8 cellular contexts compared by ENCODE assay signal in genomic region chr16:27329376-27330036, GRCh38. TPM values are rescaled to one million over a fixed set of nuclear protein-coding genes. Genes with fewer than 3 reads are reported as not detected.
DNase-seq lines count a peak whose midpoint lies in the region; ATAC-seq and TF ChIP-seq lines count a peak whose summit lies in the region.
"Not testable (repeated sequence)": the region's sequence is repeated elsewhere in the genome, so short reads cannot be mapped to it uniquely, and the experiment has no call there.

No MANE protein-coding gene starts in this region.

- not testable (repeated sequence) for H3K27me3 Mint-ChIP-seq in HFFc6 (ENCODE audit: insufficient read depth); activated CD4-positive, alpha-beta memory T cell treated with anti-CD3 and anti-CD28 coated beads, Interleukin-2, amount 10 ng/mL, durations not matched to agents 7 days and 5 days; endodermal cell (ENCODE audit: insufficient read depth); immature natural killer cell (ENCODE audit: low read depth in 3 of 3); natural killer cell treated with Interleukin-12 subunit alpha and Interleukin-12 subunit beta and Interleukin-15 and Interleukin-18, amount 100 ng/mL, for 72 hours

- not testable (repeated sequence) for H3K36me3 ChIP-seq in endodermal cell (ENCODE audit: control insufficient read depth, insufficient read depth, low read length); aorta (ENCODE audit: control insufficient read depth in 1 of 2, insufficient read depth in 2 of 2, low read length in 1 of 2)
- H3K36me3 ChIP-seq in spleen = peaks cover 0 to 66% (median 37%) of the 10 kb centered on the region in 6 donors

- H3K4me1 Mint-ChIP-seq in HFFc6 (ENCODE audit: low read depth) (peaks cover 63% of the 10 kb centered on the region), endodermal cell (peaks cover 56% of the 10 kb centered on the region), immature natural killer cell (peaks cover 24 to 50% of the 10 kb centered on the region in 2 donors)
- peaks cover 79% of the 10 kb centered on the region for H3K4me1 Mint-ChIP-seq in activated CD4-positive, alpha-beta memory T cell treated with anti-CD3 and anti-CD28 coated beads, Interleukin-2, amount 10 ng/mL, durations not matched to agents 7 days and 5 days
- H3K4me1 Mint-ChIP-seq in natural killer cell treated with Interleukin-12 subunit alpha and Interleukin-12 subunit beta and Interleukin-15 and Interleukin-18, amount 100 ng/mL, for 72 hours (ENCODE audit: low read depth in 2 of 2) = peaks cover 51 to 55% of the 10 kb centered on the region in 2 donors

- H3K4me3 ChIP-seq in endodermal cell (ENCODE audit: low read length); spleen; aorta (ENCODE audit: low read length in 2 of 2): not testable (repeated sequence)

- intact Hi-C loops in spleen (cut with DNase I; ENCODE audit: low total_unique reads) = not testable (repeated sequence)
- intact Hi-C loops in aorta (cut with DNase I) = loop anchor here (5.0 to 10.0 kb wide), 2 partner anchors 82 to 95 kb away; no protein-coding TSS in a partner anchor

- H3K4me1 ChIP-seq in endodermal cell (ENCODE audit: control insufficient read depth, insufficient read depth, low read length) (peaks cover 14% of the 10 kb centered on the region), spleen (peaks cover 78 to 100% (median 87%) of the 10 kb centered on the region in 6 donors)
- not testable (repeated sequence) for H3K4me1 ChIP-seq in aorta (ENCODE audit: control insufficient read depth in 1 of 2, insufficient read depth in 2 of 2, low read length in 2 of 2)

- POLR2A ChIA-PET in activated CD4-positive, alpha-beta memory T cell treated with anti-CD3 and anti-CD28 coated beads, Interleukin-2, amount 10 ng/mL, durations not matched to agents 7 days and 5 days (lab: Charles Lee) = interaction anchor here (0.6 to 7.3 kb wide), 11 partner anchors 9 to 155 kb away, joined by 3 to 82 read pairs (median 4); no protein-coding TSS in a partner anchor

- H3K36me3 Mint-ChIP-seq in HFFc6 (ENCODE audit: low read depth) (peaks cover 35% of the 10 kb centered on the region), endodermal cell (ENCODE audit: low read depth) (peaks cover 25% of the 10 kb centered on the region), immature natural killer cell (peaks cover 16 to 29% (median 24%) of the 10 kb centered on the region in 3 donors)
- peaks cover 85% of the 10 kb centered on the region for H3K36me3 Mint-ChIP-seq in activated CD4-positive, alpha-beta memory T cell treated with anti-CD3 and anti-CD28 coated beads, Interleukin-2, amount 10 ng/mL, durations not matched to agents 7 days and 5 days (ENCODE audit: low read depth)
- H3K36me3 Mint-ChIP-seq in natural killer cell treated with Interleukin-12 subunit alpha and Interleukin-12 subunit beta and Interleukin-15 and Interleukin-18, amount 100 ng/mL, for 72 hours = peaks cover 30% of the 10 kb centered on the region

- TF ChIP-seq CTCF in HFFc6 (IDR thresholded peaks at IDR 0.05); endodermal cell (conservative IDR thresholded peaks at IDR 0.05); spleen (IDR thresholded peaks at IDR 0.05 in 8 of 11, conservative IDR thresholded peaks at IDR 0.05 in 3 of 11): not testable (repeated sequence)

- H3K9me3 Mint-ChIP-seq in HFFc6; activated CD4-positive, alpha-beta memory T cell treated with anti-CD3 and anti-CD28 coated beads, Interleukin-2, amount 10 ng/mL, durations not matched to agents 7 days and 5 days; endodermal cell; immature natural killer cell; natural killer cell treated with Interleukin-12 subunit alpha and Interleukin-12 subunit beta and Interleukin-15 and Interleukin-18, amount 100 ng/mL, for 72 hours: not testable (repeated sequence)

- 62 to 70% (median 63%) methylated on average over 8 of the region's 8 CpGs for WGBS in adipose tissue, 3 donors
- WGBS in endodermal cell (ENCODE audit: insufficient coverage in 1 of 2, insufficient read length in 1 of 2), 2 experiments = 93 to 97% methylated on average over 6 to 8 of the region's 8 CpGs
- 54 to 76% (median 72%) methylated on average over 8 of the region's 8 CpGs for WGBS in spleen, 5 donors
- WGBS in aorta, 2 donors = 60 to 67% methylated on average over 8 of the region's 8 CpGs

- H3K27ac ChIP-seq in adipose tissue (ENCODE audit: low read depth, low read length) (peak overlapping the region; percentile 42), spleen (peak overlapping the region; percentile 65 to 100 (median 94)), aorta (ENCODE audit: low read depth in 1 of 2, low read length in 2 of 2) (peak overlapping the region in 1 of 2 donors; percentile 74)
- H3K27ac ChIP-seq in endodermal cell (ENCODE audit: low read depth, low read length) = not testable (repeated sequence)

- not testable (repeated sequence) for H3K9ac ChIP-seq in endodermal cell (ENCODE audit: extremely low read depth, low read length, poor library complexity, severe bottlenecking)

- DNase-seq in HFFc6; activated CD4-positive, alpha-beta memory T cell treated with anti-CD3 and anti-CD28 coated beads, Interleukin-2, amount 10 ng/mL, durations not matched to agents 7 days and 5 days; immature natural killer cell; natural killer cell treated with Interleukin-12 subunit alpha and Interleukin-12 subunit beta and Interleukin-15 and Interleukin-18, amount 100 ng/mL, for 72 hours (ENCODE audit: low spot score): not testable (repeated sequence)
- DNase-seq in endodermal cell (peak; percentile 40), spleen (peak; percentile 43), aorta (peak; percentile 24 to 40)

- H3K27ac Mint-ChIP-seq in HFFc6 (peak overlapping the region; percentile 98), endodermal cell (peak overlapping the region; percentile 69), immature natural killer cell (peak overlapping the region in 4 of 6 donors; percentile 57 to 84 (median 72))
- H3K27ac Mint-ChIP-seq in activated CD4-positive, alpha-beta memory T cell treated with anti-CD3 and anti-CD28 coated beads, Interleukin-2, amount 10 ng/mL, durations not matched to agents 7 days and 5 days = peak overlapping the region; percentile 54
- H3K27ac Mint-ChIP-seq in natural killer cell treated with Interleukin-12 subunit alpha and Interleukin-12 subunit beta and Interleukin-15 and Interleukin-18, amount 100 ng/mL, for 72 hours = peak overlapping the region; percentile 82 to 95

- ATAC-seq in natural killer cell treated with Interleukin-12 subunit alpha and Interleukin-12 subunit beta and Interleukin-15 and Interleukin-18, amount 100 ng/mL, for 72 hours = not testable (repeated sequence)
- ATAC-seq in aorta (ENCODE audit: low FRiP score) = peak; percentile 29

- not testable (repeated sequence) for H3K4me3 Mint-ChIP-seq in HFFc6; activated CD4-positive, alpha-beta memory T cell treated with anti-CD3 and anti-CD28 coated beads, Interleukin-2, amount 10 ng/mL, durations not matched to agents 7 days and 5 days; endodermal cell; immature natural killer cell
- peak overlapping the region; percentile 55 for H3K4me3 Mint-ChIP-seq in natural killer cell treated with Interleukin-12 subunit alpha and Interleukin-12 subunit beta and Interleukin-15 and Interleukin-18, amount 100 ng/mL, for 72 hours

- CTCF ChIA-PET in activated CD4-positive, alpha-beta memory T cell treated with anti-CD3 and anti-CD28 coated beads, Interleukin-2, amount 10 ng/mL, durations not matched to agents 7 days and 5 days (lab: Charles Lee) = interaction anchor here (0.5 to 1.4 kb wide), 5 partner anchors 13 to 156 kb away, joined by 3 to 4 read pairs (median 3); no protein-coding TSS in a partner anchor

- TF ChIP-seq POLR2A in spleen (IDR thresholded peaks at IDR 0.05) = not testable (repeated sequence)

- H3K27me3 ChIP-seq in endodermal cell (ENCODE audit: control insufficient read depth, insufficient read depth, low read length, poor library complexity, severe bottlenecking); spleen (replicated peaks in 1 of 7); aorta (ENCODE audit: control insufficient read depth in 1 of 2, insufficient read depth in 2 of 2, low read length in 1 of 2): not testable (repeated sequence)

- H3K9me3 ChIP-seq in endodermal cell (ENCODE audit: control insufficient read depth, low read length); spleen; aorta (ENCODE audit: control insufficient read depth, low read length): not testable (repeated sequence)

RNA-seq across cellular contexts. Expression of gene IL4R, which starts 15.7 kb away (rescaled TPM):
- total RNA-seq in HFFc6 (2021; fragmentation: NEBNext Ultra II Directional; extraction: Animal tissue kit (Norgen Biotek cat#: 25700)) = 10 to 100 TPM; 20.0 to 27.0 (median 23.2) TPM
- 100 to 1,000 TPM; 257 to 268 TPM for total RNA-seq in activated CD4-positive, alpha-beta memory T cell treated with anti-CD3 and anti-CD28 coated beads, Interleukin-2, amount 10 ng/mL, durations not matched to agents 7 days and 5 days
- polyA plus RNA-seq in adipose tissue = 10 to 100 TPM; 13.5 to 49.3 (median 29.7) TPM
- 10 to 100 TPM; 30.6 to 31.6 TPM for total RNA-seq in endodermal cell
- polyA plus RNA-seq in endodermal cell (2013, experiment 1 of 2) = 8.0 TPM
- 7.6 TPM for polyA plus RNA-seq in endodermal cell (2013, experiment 2 of 2)
- 10 to 100 TPM; 15.7 to 38.7 (median 20.1) TPM for polyA plus RNA-seq in immature natural killer cell
- total RNA-seq in natural killer cell treated with Interleukin-12 subunit alpha and Interleukin-12 subunit beta and Interleukin-15 and Interleukin-18, amount 100 ng/mL, for 72 hours = 100 to 1,000 TPM; 213 to 224 TPM
- 100 to 1,000 TPM in 6 of 7 donors, 10 to 100 TPM in 1; 78.0 to 319 (median 215) TPM for total RNA-seq in spleen
- polyA plus RNA-seq in spleen = 10 to 100 TPM; 39.3 to 55.5 (median 48.9) TPM
- 100 to 1,000 TPM in 1 of 2 donors, 10 to 100 TPM in 1; 91.7 to 138 TPM for total RNA-seq in aorta
- 10 to 100 TPM in 1 of 2 donors, 1 to 10 TPM in 1; 7.5 to 50.7 TPM for polyA plus RNA-seq in aorta
